25 cellular contexts compared by ENCODE assay signal in the genomic region with DNA sequence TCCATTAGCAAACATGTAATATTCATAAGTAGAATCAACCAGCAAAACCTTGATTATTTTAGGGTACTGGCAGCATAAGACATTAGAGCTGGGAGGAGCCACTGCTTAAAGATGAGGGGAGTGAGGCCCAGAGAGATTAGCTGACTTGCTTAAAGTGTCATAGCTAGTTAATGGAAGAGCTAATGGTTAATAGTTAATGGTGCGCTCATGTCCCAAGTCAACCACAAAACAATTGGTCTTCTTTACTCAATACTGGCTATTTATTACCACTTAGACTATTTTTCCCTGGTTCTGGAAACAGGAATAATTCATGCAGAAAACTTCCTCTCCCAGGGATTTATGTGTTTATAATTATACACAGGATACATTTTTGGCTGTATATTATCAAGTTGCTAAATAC.
"Had no signal": no experiment of that assay in that cellular context is flagged by ENCODE, and none has a peak within 500 bp of the region (broad histone marks: within the 10 kb centered on the region; RNA-seq: fewer than 3 reads in every experiment).

No MANE protein-coding gene starts in this region.

- H3K36me3 ChIP-seq: prostate gland, right lobe of liver, thoracic aorta had no signal

- H3K9ac ChIP-seq: parathyroid adenoma had no signal

- H3K4me3 ChIP-seq: hepatocyte, left ventricle myocardium inferior, lung, prostate gland, right lobe of liver, thoracic aorta had no signal

- ATAC-seq: foreskin keratinocyte; left cardiac atrium; right lobe of liver; stimulated activated naive B cell treated with anti-CD40 and anti-IgM and Interleukin-4, amounts not matched to agents 10 μg/mL and 1 μg/mL and 100 μg/mL, for 72 hours; stimulated activated naive CD8-positive, alpha-beta T cell treated with anti-CD3 and anti-CD28 coated beads, Interleukin-15, amount 100 ng/mL, for 72 hours had no signal

- H3K9me3 Mint-ChIP-seq: endodermal cell; naive B cell; nephron progenitor cell; stimulated activated naive B cell treated with anti-CD40 and anti-IgM and Interleukin-4, amounts not matched to agents 10 μg/mL and 1 μg/mL and 100 μg/mL, for 72 hours; stimulated activated naive CD8-positive, alpha-beta T cell treated with anti-CD3 and anti-CD28 coated beads, Interleukin-15, amount 100 ng/mL, for 72 hours; type B pancreatic cell had no signal

- H3K27me3 Mint-ChIP-seq: naive B cell; stimulated activated naive B cell treated with anti-CD40 and anti-IgM and Interleukin-4, amounts not matched to agents 10 μg/mL and 1 μg/mL and 100 μg/mL, for 72 hours; stimulated activated naive CD8-positive, alpha-beta T cell treated with anti-CD3 and anti-CD28 coated beads, Interleukin-15, amount 100 ng/mL, for 72 hours; type B pancreatic cell had no signal

- H3K4me1 Mint-ChIP-seq: naive B cell; stimulated activated naive B cell treated with anti-CD40 and anti-IgM and Interleukin-4, amounts not matched to agents 10 μg/mL and 1 μg/mL and 100 μg/mL, for 72 hours had no signal

- H3K4me3 Mint-ChIP-seq: endodermal cell; naive B cell; nephron progenitor cell; stimulated activated naive B cell treated with anti-CD40 and anti-IgM and Interleukin-4, amounts not matched to agents 10 μg/mL and 1 μg/mL and 100 μg/mL, for 72 hours; stimulated activated naive CD8-positive, alpha-beta T cell treated with anti-CD3 and anti-CD28 coated beads, Interleukin-15, amount 100 ng/mL, for 72 hours; type B pancreatic cell had no signal

- H2AFZ ChIP-seq: hepatocyte, parathyroid adenoma had no signal

- H3K9me3 ChIP-seq: left ventricle myocardium inferior, prostate gland, right lobe of liver, thoracic aorta had no signal

- DNase-seq: cerebellar nuclear complex; dermis blood vessel endothelial cell; endodermal cell; erythroblast; foreskin keratinocyte; head of caudate nucleus; left cardiac atrium; left ventricle myocardium inferior; mesendoderm; naive B cell; nephron progenitor cell; retina; right lobe of liver; stimulated activated CD4-positive, alpha-beta T cell treated with anti-CD3 and anti-CD28 coated beads, Interleukin-4, amount 100 ng/mL, for 4 hours; stimulated activated naive B cell treated with anti-CD40 and anti-IgM and Interleukin-4, amounts not matched to agents 10 μg/mL and 1 μg/mL and 100 μg/mL, for 72 hours; stimulated activated naive CD8-positive, alpha-beta T cell treated with anti-CD3 and anti-CD28 coated beads, Interleukin-15, amount 100 ng/mL, for 72 hours had no signal

- H3K27me3 ChIP-seq: foreskin keratinocyte, hepatocyte, right lobe of liver had no signal

- FAIRE-seq: colon, endothelial cell of umbilical vein, urothelium cell line had no signal

- H3K4me2 ChIP-seq: hepatocyte had no signal

- H3K27ac ChIP-seq: foreskin keratinocyte, hepatocyte, left ventricle myocardium inferior, parathyroid adenoma, prostate gland, right lobe of liver, thoracic aorta had no signal

- H3K27ac Mint-ChIP-seq: endodermal cell; naive B cell; nephron progenitor cell; stimulated activated naive B cell treated with anti-CD40 and anti-IgM and Interleukin-4, amounts not matched to agents 10 μg/mL and 1 μg/mL and 100 μg/mL, for 72 hours; type B pancreatic cell had no signal

- H3K36me3 Mint-ChIP-seq: stimulated activated naive B cell treated with anti-CD40 and anti-IgM and Interleukin-4, amounts not matched to agents 10 μg/mL and 1 μg/mL and 100 μg/mL, for 72 hours had no signal
